In genomic region chr20:36527331-36528125, GRCh38 we compare ENCODE assay signal across 1 cellular context.
TF ChIP-seq lines count a peak whose summit lies in the region.

No MANE protein-coding gene starts in this region.

TF ChIP-seq in IMR-90, 13 proteins besides CTCF, POLR2A, EP300 and RAD21 (continued from another document):
- TF ChIP-seq, protein P1, sequence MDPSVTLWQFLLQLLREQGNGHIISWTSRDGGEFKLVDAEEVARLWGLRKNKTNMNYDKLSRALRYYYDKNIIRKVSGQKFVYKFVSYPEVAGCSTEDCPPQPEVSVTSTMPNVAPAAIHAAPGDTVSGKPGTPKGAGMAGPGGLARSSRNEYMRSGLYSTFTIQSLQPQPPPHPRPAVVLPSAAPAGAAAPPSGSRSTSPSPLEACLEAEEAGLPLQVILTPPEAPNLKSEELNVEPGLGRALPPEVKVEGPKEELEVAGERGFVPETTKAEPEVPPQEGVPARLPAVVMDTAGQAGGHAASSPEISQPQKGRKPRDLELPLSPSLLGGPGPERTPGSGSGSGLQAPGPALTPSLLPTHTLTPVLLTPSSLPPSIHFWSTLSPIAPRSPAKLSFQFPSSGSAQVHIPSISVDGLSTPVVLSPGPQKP (IDR thresholded peaks at IDR 0.05; ENCODE audit: borderline replicate concordance, low read depth, low read length), result no peak
- TF ChIP-seq CHD1 (IDR thresholded peaks at IDR 0.05; ENCODE audit: low read depth, low read length) (no peak), RFX5 (IDR thresholded peaks at IDR 0.05; ENCODE audit: low read depth, low read length) (no peak), MAFK (IDR thresholded peaks at IDR 0.05; ENCODE audit: low read depth, low read length) (no peak), RCOR1 (IDR thresholded peaks at IDR 0.05; ENCODE audit: insufficient replicate concordance, low read length) (no peak), MXI1 (IDR thresholded peaks at IDR 0.05; ENCODE audit: borderline replicate concordance, low read depth, low read length) (no peak), SMC3 (IDR thresholded peaks at IDR 0.05; ENCODE audit: low read depth, low read length) (no peak), FOS (IDR thresholded peaks at IDR 0.05; ENCODE audit: low read depth, low read length) (no peak)
- TF ChIP-seq, protein P2, sequence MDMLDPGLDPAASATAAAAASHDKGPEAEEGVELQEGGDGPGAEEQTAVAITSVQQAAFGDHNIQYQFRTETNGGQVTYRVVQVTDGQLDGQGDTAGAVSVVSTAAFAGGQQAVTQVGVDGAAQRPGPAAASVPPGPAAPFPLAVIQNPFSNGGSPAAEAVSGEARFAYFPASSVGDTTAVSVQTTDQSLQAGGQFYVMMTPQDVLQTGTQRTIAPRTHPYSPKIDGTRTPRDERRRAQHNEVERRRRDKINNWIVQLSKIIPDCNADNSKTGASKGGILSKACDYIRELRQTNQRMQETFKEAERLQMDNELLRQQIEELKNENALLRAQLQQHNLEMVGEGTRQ (IDR thresholded peaks at IDR 0.05; ENCODE audit: low read depth, low read length), result no peak
